Comparison of ENCODE assay signal across 14 cellular contexts in the genomic region with DNA sequence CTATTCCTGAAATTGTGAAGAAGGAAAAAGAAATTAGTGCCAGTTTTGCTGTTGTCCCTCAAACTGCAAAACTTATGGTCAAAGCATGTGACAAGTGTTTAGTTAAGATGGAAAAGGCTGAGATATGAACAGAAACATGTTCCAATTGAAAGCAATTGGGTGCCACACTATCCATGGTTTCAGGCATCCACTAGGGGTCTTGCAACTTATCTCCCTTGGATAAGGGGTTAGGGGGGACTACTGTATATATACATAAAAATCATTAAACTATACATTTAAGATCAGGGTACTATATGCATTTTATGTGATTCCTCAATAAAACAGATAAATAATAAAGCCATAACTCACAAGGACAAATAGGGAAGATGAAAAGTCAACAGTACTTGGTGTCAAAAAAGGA. TPM values are rescaled to one million over a fixed set of nuclear protein-coding genes. Genes with fewer than 3 reads are reported as not detected.
DNase-seq lines count a peak whose midpoint lies in the region; TF ChIP-seq lines count a peak whose summit lies in the region.
"Had no signal": no experiment of that assay in that cellular context is flagged by ENCODE, and none has a peak within 500 bp of the region (broad histone marks: within the 10 kb centered on the region; RNA-seq: fewer than 3 reads in every experiment).

No MANE protein-coding gene starts in this region.

- H2BK120ac ChIP-seq in H9 (ENCODE audit: low read depth, low read length, poor library complexity, severe bottlenecking): no peak overlapping the region

- H3K9me3 Mint-ChIP-seq in H9 (no peaks in the 10 kb centered on the region), endodermal cell (no peaks in the 10 kb centered on the region), neural progenitor cell (peaks cover 19% of the 10 kb centered on the region)
- H3K9me3 Mint-ChIP-seq: CD4-positive, alpha-beta T cell; HFFc6 had no signal

- H3K4me1 Mint-ChIP-seq in H9 (peaks cover 14 to 43% of the 10 kb centered on the region in 2 experiments), endodermal cell (peaks cover 34% of the 10 kb centered on the region), neural progenitor cell (peaks cover 2% of the 10 kb centered on the region)

- H3K9me3 ChIP-seq in H9 (ENCODE audit: control insufficient read depth, low read depth, low read length) (no peaks in the 10 kb centered on the region), endodermal cell (ENCODE audit: control insufficient read depth, low read length) (no peaks in the 10 kb centered on the region), neural progenitor cell (ENCODE audit: low read depth) (no peaks in the 10 kb centered on the region), tibial artery (no peaks in the 10 kb centered on the region), right atrium auricular region (no peaks in the 10 kb centered on the region)
- H3K9me3 ChIP-seq: Caco-2 had no signal

- no peak overlapping the region for H2AFZ ChIP-seq in H9 (ENCODE audit: low read length)
- H2AFZ ChIP-seq in neural progenitor cell (replicated peaks): no peak overlapping the region
- H2AFZ ChIP-seq: GM23248 had no signal

- no peaks in the 10 kb centered on the region for H3F3A ChIP-seq in neural progenitor cell (ENCODE audit: low read depth)

- no peak overlapping the region for H2BK5ac ChIP-seq in H9 (ENCODE audit: insufficient read length, low read length)

- no peak overlapping the region for H3K4ac ChIP-seq in H9 (ENCODE audit: low read depth, low read length)

- DNase-seq in H9 (no peak), endodermal cell (no peak), neural progenitor cell (ENCODE audit: low spot score) (no peak), NCI-H1930 (lab: John Stamatoyannopoulos, UW) (no peak), tibial artery (no peak), right atrium auricular region (ENCODE audit: low spot score) (no peak)
- no peak for DNase-seq in activated naive CD4-positive, alpha-beta T cell treated with Interleukin-2 at 50 U/mL for 16 hours
- DNase-seq: Caco-2; CD4-positive, alpha-beta T cell; GM23248; HFFc6; IMR-90 had no signal

- H4K20me1 ChIP-seq in H9 (ENCODE audit: control insufficient read depth, insufficient read depth, insufficient read length) (no peaks in the 10 kb centered on the region), neural progenitor cell (ENCODE audit: low read depth) (peaks cover 17% of the 10 kb centered on the region)

- H3K79me2 ChIP-seq in H9 (ENCODE audit: insufficient read depth, low read length) (peaks cover 50% of the 10 kb centered on the region), neural progenitor cell (ENCODE audit: low read depth) (peaks cover 81% of the 10 kb centered on the region)

- H2AK5ac ChIP-seq in H9 (ENCODE audit: insufficient read length, low read length): no peak overlapping the region

- H3K23ac ChIP-seq in H9 (ENCODE audit: insufficient read length, low read depth, low read length): no peak overlapping the region

- H2BK20ac ChIP-seq in H9 (ENCODE audit: low read depth, low read length, poor library complexity, severe bottlenecking): no peak overlapping the region

- H4K91ac ChIP-seq in H9 (ENCODE audit: insufficient read length, low read depth, low read length): no peak overlapping the region

- intact Hi-C loops in tibial artery (cut with DNase I; ENCODE audit: low total_unique reads): no loop called here

- peaks cover 0 to 4% (median 2%) of the 10 kb centered on the region in 3 experiments; a peak in 3 of 7 replicates for H3K36me3 Mint-ChIP-seq in H9 (ENCODE audit: insufficient read depth in 1 of 3, low read depth in 3 of 3)
- H3K36me3 Mint-ChIP-seq in endodermal cell (ENCODE audit: low read depth): peaks cover 4% of the 10 kb centered on the region
- H3K36me3 Mint-ChIP-seq in neural progenitor cell: peaks cover 48% of the 10 kb centered on the region

- H4K5ac ChIP-seq in H9 (ENCODE audit: insufficient read length, low read depth, low read length): no peak overlapping the region

- peaks cover 2% of the 10 kb centered on the region for H3K79me1 ChIP-seq in H9 (ENCODE audit: insufficient read depth, low read depth, low read length, poor library complexity, severe bottlenecking)

- H4K8ac ChIP-seq in H9 (replicated peaks; ENCODE audit: insufficient read length, low read depth, low read length): no peak overlapping the region

- no peak overlapping the region for H3K56ac ChIP-seq in H9 (ENCODE audit: insufficient read length, low read depth, low read length)

- H3K18ac ChIP-seq in H9 (ENCODE audit: insufficient read length, low read depth, low read length): no peak overlapping the region

- H3K27me3 Mint-ChIP-seq in H9 (ENCODE audit: low read depth) (no peaks in the 10 kb centered on the region), endodermal cell (ENCODE audit: insufficient read depth) (no peaks in the 10 kb centered on the region), neural progenitor cell (ENCODE audit: insufficient read depth, low read depth) (peaks cover 3% of the 10 kb centered on the region)

- no peak overlapping the region for H3T11ph ChIP-seq in H9 (ENCODE audit: low read length)

- TF ChIP-seq CTCF in H9 (conservative IDR thresholded peaks at IDR 0.05) (peak; percentile 31; the same call in 1 of the 3 replicates), endodermal cell (conservative IDR thresholded peaks at IDR 0.05) (peak; percentile 53), neural progenitor cell (IDR thresholded peaks at IDR 0.05) (peak; percentile 28), tibial artery (IDR thresholded peaks at IDR 0.05) (no peak), right atrium auricular region (IDR thresholded peaks at IDR 0.05) (no peak)

- peaks cover 11% of the 10 kb centered on the region for H3K36me3 ChIP-seq in endodermal cell (ENCODE audit: control insufficient read depth, insufficient read depth, low read length)
- no peaks in the 10 kb centered on the region for H3K36me3 ChIP-seq in neural progenitor cell
- peaks cover 0 to 13% (median 4%) of the 10 kb centered on the region in 3 donors for H3K36me3 ChIP-seq in tibial artery
- no peaks in the 10 kb centered on the region for H3K36me3 ChIP-seq in right atrium auricular region

- no peaks in the 10 kb centered on the region for H3K23me2 ChIP-seq in H9 (ENCODE audit: insufficient read length, low read depth, low read length, poor library complexity, severe bottlenecking)

- H3K14ac ChIP-seq in H9 (ENCODE audit: insufficient read depth, low read length): no peak overlapping the region; the same call in 1 of the 2 replicates

- H3K9ac ChIP-seq in H9 (ENCODE audit: extremely low read depth, insufficient read length, low read length) (no peak overlapping the region), endodermal cell (ENCODE audit: extremely low read depth, low read length, poor library complexity, severe bottlenecking) (no peak overlapping the region), neural progenitor cell (no peak overlapping the region)
- H3K9ac ChIP-seq: GM23248 had no signal

- no peak overlapping the region for H3K4me3 Mint-ChIP-seq in H9
- no peak overlapping the region for H3K4me3 Mint-ChIP-seq in endodermal cell
- no peak overlapping the region for H3K4me3 Mint-ChIP-seq in neural progenitor cell
- H3K4me3 Mint-ChIP-seq: CD4-positive, alpha-beta T cell; HFFc6 had no signal

- H3K4me1 ChIP-seq in H9 (ENCODE audit: insufficient read depth, low read length): peaks cover 5% of the 10 kb centered on the region
- H3K4me1 ChIP-seq in endodermal cell (ENCODE audit: control insufficient read depth, insufficient read depth, low read length): peaks cover 16% of the 10 kb centered on the region
- H3K4me1 ChIP-seq in neural progenitor cell: peaks cover 10% of the 10 kb centered on the region
- H3K4me1 ChIP-seq in tibial artery: peaks cover 0 to 75% (median 22%) of the 10 kb centered on the region in 4 donors
- H3K4me1 ChIP-seq in right atrium auricular region: peaks cover 0 to 18% of the 10 kb centered on the region in 2 donors
- H3K4me1 ChIP-seq: Caco-2 had no signal

- no peak overlapping the region for H3K4me2 ChIP-seq in H9 (ENCODE audit: insufficient read depth, insufficient read length, low read length)
- H3K4me2 ChIP-seq in neural progenitor cell: no peak overlapping the region

- H3K4me3 ChIP-seq in endodermal cell (ENCODE audit: low read length) (peak overlapping the region; percentile 42), neural progenitor cell (no peak overlapping the region), tibial artery (no peak overlapping the region), right atrium auricular region (no peak overlapping the region)
- H3K4me3 ChIP-seq: GM23248 had no signal

- H3K27ac Mint-ChIP-seq in H9 (peak overlapping the region in 1 of 3 experiments; percentile 58; a peak in 2 of 7 replicates), endodermal cell (no peak overlapping the region), neural progenitor cell (no peak overlapping the region)
- H3K27ac Mint-ChIP-seq: CD4-positive, alpha-beta T cell; HFFc6 had no signal

- no peak overlapping the region for H2BK12ac ChIP-seq in H9 (ENCODE audit: insufficient read length, low read depth, low read length)

- H2BK15ac ChIP-seq in H9 (ENCODE audit: low read depth, low read length): no peak overlapping the region

- H3K27ac ChIP-seq in H9 (ENCODE audit: insufficient read length, low read depth, low read length) (no peak overlapping the region), endodermal cell (ENCODE audit: low read depth, low read length) (no peak overlapping the region), neural progenitor cell (no peak overlapping the region), tibial artery (no peak overlapping the region), right atrium auricular region (no peak overlapping the region)
- H3K27ac ChIP-seq: C4-2B, GM23248, HL-60 had no signal

- H3K27me3 ChIP-seq in H9 (ENCODE audit: insufficient read depth, low read length) (no peaks in the 10 kb centered on the region), endodermal cell (ENCODE audit: control insufficient read depth, insufficient read depth, low read length, poor library complexity, severe bottlenecking) (no peaks in the 10 kb centered on the region), neural progenitor cell (no peaks in the 10 kb centered on the region), tibial artery (no peaks in the 10 kb centered on the region), right atrium auricular region (no peaks in the 10 kb centered on the region)

RNA-seq across cellular contexts. Expression of gene SPART, which starts 8.3 kb away (rescaled TPM):
- 60.6 and 60.9 TPM in 2 replicates for total RNA-seq in H9 (2021)
- total RNA-seq in endodermal cell: 10 to 100 TPM; 49.1 to 53.9 TPM
- 54.2 TPM for polyA plus RNA-seq in endodermal cell (2013, experiment 1 of 2)
- polyA plus RNA-seq in endodermal cell (2013, experiment 2 of 2): 53.8 TPM
- total RNA-seq in neural progenitor cell (ENCODE audit: low replicate concordance): 48.1 and 70.9 TPM in 2 replicates
- 10 to 100 TPM; 34.1 to 36.3 TPM for total RNA-seq in right atrium auricular region
- total RNA-seq: Caco-2 had no signal

RNA-seq across cellular contexts. Expression of gene CCDC169, which starts 40.3 kb away (rescaled TPM):
- total RNA-seq in H9 (2021): 19.1 and 20.5 TPM in 2 replicates
- 10 to 100 TPM; 18.2 to 26.3 TPM for total RNA-seq in endodermal cell
- 6.7 TPM for polyA plus RNA-seq in endodermal cell (2013, experiment 1 of 2)
- polyA plus RNA-seq in endodermal cell (2013, experiment 2 of 2): 5.4 TPM
- total RNA-seq in neural progenitor cell (ENCODE audit: low replicate concordance): 5.0 and 6.3 TPM in 2 replicates
- total RNA-seq in right atrium auricular region: under 1 TPM; 0.28 to 0.44 TPM
- total RNA-seq: Caco-2; CD4-positive, alpha-beta T cell had no signal

Comparison
In these comparisons a context has a peak if more than half of its experiments do, and no peak if none do; other contexts are left out.
1. CTCF ChIP-seq: peak in H9 (single experiment), endodermal cell (single experiment) and neural progenitor cell (single experiment); none in tibial artery (0 of 2) and right atrium auricular region (0 of 2).